Comparison of ENCODE assay signal across 32 cellular contexts in the genomic region with DNA sequence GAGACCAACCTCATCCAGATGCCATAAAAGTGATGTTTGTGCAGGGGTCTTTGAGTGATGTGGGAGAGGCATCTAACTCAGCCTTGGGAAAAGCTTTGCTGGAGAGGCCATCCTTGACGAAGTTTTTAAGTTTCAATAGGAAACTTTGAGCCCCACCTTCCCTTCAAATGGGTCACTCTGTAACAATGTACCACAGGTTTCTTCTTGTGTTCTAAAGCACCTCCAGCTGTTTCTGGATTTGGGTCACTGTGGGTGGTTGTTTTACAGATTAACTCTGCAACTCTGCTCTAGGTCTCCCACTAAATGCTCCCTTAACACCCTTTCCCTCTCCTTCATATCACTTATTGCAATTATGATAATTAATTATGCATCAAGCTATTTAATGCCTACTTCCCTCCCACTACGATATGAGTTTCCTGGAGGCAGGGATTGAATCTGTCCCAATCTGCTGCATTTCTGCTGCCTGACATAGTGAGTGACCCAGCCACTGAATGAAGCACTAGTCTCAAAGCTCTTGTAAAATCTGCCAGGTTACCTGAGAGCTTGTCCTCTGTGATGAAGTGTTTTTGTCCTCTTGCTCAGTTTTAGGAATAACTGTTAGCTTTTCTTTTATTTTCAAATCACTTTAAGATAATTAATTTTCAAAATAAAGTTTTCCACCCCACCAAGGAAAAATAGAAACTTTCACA.
"Had no signal": no experiment of that assay in that cellular context is flagged by ENCODE, and none has a peak within 500 bp of the region (broad histone marks: within the 10 kb centered on the region; RNA-seq: fewer than 3 reads in every experiment).

No MANE protein-coding gene starts in this region.

- H3K4me3 Mint-ChIP-seq: activated CD4-positive, alpha-beta memory T cell treated with anti-CD3 and anti-CD28 coated beads for 36 hours; activated CD4-positive, alpha-beta T cell treated with anti-CD3 and anti-CD28 coated beads for 36 hours; activated CD4-positive, alpha-beta T cell treated with anti-CD3 and anti-CD28 coated beads, Interleukin-2, amount 10 ng/mL, durations not matched to agents 24 days and 14 days; activated CD8-positive, alpha-beta memory T cell treated with anti-CD3 and anti-CD28 coated beads, Interleukin-2, amount 10 ng/mL, durations not matched to agents 7 days and 5 days; activated CD8-positive, alpha-beta T cell treated with anti-CD3 and anti-CD28 coated beads, Interleukin-2, amount 10 ng/mL, durations not matched to agents 7 days and 5 days; activated naive CD4-positive, alpha-beta T cell treated with anti-CD3 and anti-CD28 coated beads for 36 hours; activated naive CD4-positive, alpha-beta T cell treated with anti-CD3 and anti-CD28 coated beads, Interleukin-2, amount 50 U/mL, for 24 hours; activated naive CD8-positive, alpha-beta T cell treated with anti-CD3 and anti-CD28 coated beads for 36 hours; activated naive CD8-positive, alpha-beta T cell treated with anti-CD3 and anti-CD28 coated beads, Interleukin-2, amount 50 U/mL, for 24 hours; activated T-helper 1 cell treated with anti-CD3 and anti-CD28 coated beads, Interleukin-12 subunit alpha, Interleukin-12 subunit beta, Interleukin-2, Interleukin-4 antibody, amounts not matched to agents 30 ng/mL and 10 ng/mL and 1 ng/mL, durations not matched to agents 14 hours and 24 hours and 36 hours; endodermal cell; T-helper 17 cell; T-helper 2 cell treated with Interferon-gamma antibody and Interleukin-4, amounts not matched to agents 5 μg/mL and 100 μg/mL, for 36 hours had no signal

- H3K27ac ChIP-seq: adrenal gland, body of pancreas, WERI-Rb-1 had no signal

- H3K36me3 Mint-ChIP-seq: activated CD4-positive, alpha-beta memory T cell treated with anti-CD3 and anti-CD28 coated beads for 36 hours; activated CD8-positive, alpha-beta memory T cell treated with anti-CD3 and anti-CD28 coated beads, Interleukin-2, amount 10 ng/mL, durations not matched to agents 7 days and 5 days; activated naive CD8-positive, alpha-beta T cell treated with anti-CD3 and anti-CD28 coated beads for 36 hours had no signal

- H3K9me3 Mint-ChIP-seq: activated naive CD4-positive, alpha-beta T cell treated with anti-CD3 and anti-CD28 coated beads for 36 hours; activated naive CD4-positive, alpha-beta T cell treated with anti-CD3 and anti-CD28 coated beads, Interleukin-2, amount 50 U/mL, for 24 hours; activated naive CD8-positive, alpha-beta T cell treated with anti-CD3 and anti-CD28 coated beads for 36 hours; activated naive CD8-positive, alpha-beta T cell treated with anti-CD3 and anti-CD28 coated beads, Interleukin-2, amount 50 U/mL, for 24 hours; activated T-helper 1 cell treated with anti-CD3 and anti-CD28 coated beads, Interleukin-12 subunit alpha, Interleukin-12 subunit beta, Interleukin-2, Interleukin-4 antibody, amounts not matched to agents 30 ng/mL and 10 ng/mL and 1 ng/mL, durations not matched to agents 14 hours and 24 hours and 36 hours; activated T-helper 2 cell treated with anti-CD3 and anti-CD28 coated beads, Interferon-gamma antibody, Interleukin-2, Interleukin-4, amounts not matched to agents 10 μg/mL and 5 μg/mL and 100 μg/mL, durations not matched to agents 14 hours and 24 hours and 36 hours; T-helper 2 cell treated with Interferon-gamma antibody and Interleukin-4, amounts not matched to agents 5 μg/mL and 100 μg/mL, for 36 hours had no signal

- H3K36me3 ChIP-seq: adrenal gland, WERI-Rb-1 had no signal

- DNase-seq: activated CD4-positive, alpha-beta memory T cell treated with anti-CD3 and anti-CD28 coated beads for 36 hours; activated CD4-positive, alpha-beta T cell treated with anti-CD3 and anti-CD28 coated beads for 36 hours; activated CD4-positive, alpha-beta T cell treated with anti-CD3 and anti-CD28 coated beads, Interleukin-2, amount 10 ng/mL, durations not matched to agents 24 days and 14 days; activated CD4-positive, CD25-positive, alpha-beta regulatory T cell; activated CD4-positive, CD25-positive, alpha-beta regulatory T cell treated with anti-CD3 and anti-CD28 coated beads, Interleukin-2, amount 50 U/mL, for 72 hours; activated CD8-positive, alpha-beta memory T cell treated with anti-CD3 and anti-CD28 coated beads, Interleukin-2, amount 10 ng/mL, durations not matched to agents 7 days and 5 days; activated CD8-positive, alpha-beta memory T cell treated with anti-CD3 and anti-CD28 coated beads, Interleukin-2, amount 50 U/mL, for 4 hours; activated CD8-positive, alpha-beta T cell treated with anti-CD3 and anti-CD28 coated beads, Interleukin-2, amount 10 ng/mL, durations not matched to agents 7 days and 5 days; activated effector memory CD4-positive, alpha-beta T cell treated with anti-CD3 and anti-CD28 coated beads, Interleukin-2, amount 50 U/mL, for 16 hours; activated naive CD4-positive, alpha-beta T cell treated with anti-CD3 and anti-CD28 coated beads for 36 hours; activated naive CD8-positive, alpha-beta T cell treated with anti-CD3 and anti-CD28 coated beads for 36 hours; activated naive CD8-positive, alpha-beta T cell treated with anti-CD3 and anti-CD28 coated beads, Interleukin-2, amount 50 U/mL, for 24 hours; activated T-cell treated with anti-CD3 and anti-CD28 coated beads, Interleukin-2, amount 50 U/mL, for 1 hour; activated T-cell treated with anti-CD3 and anti-CD28 coated beads, Interleukin-2, amount 50 U/mL, for 48 hours; adrenal gland; amygdala; aorta; body of pancreas; caudate nucleus; effector CD8-positive, alpha-beta T cell; endodermal cell; foreskin fibroblast; head of caudate nucleus; T-helper 1 cell; T-helper 17 cell; T1000; WERI-Rb-1 had no signal

- H3K27me3 ChIP-seq: adrenal gland, body of pancreas had no signal

- H3K4me3 ChIP-seq: adrenal gland, body of pancreas had no signal

- H3K4me1 ChIP-seq: adrenal gland, body of pancreas had no signal

- ATAC-seq: activated CD4-positive, alpha-beta T cell treated with anti-CD3 and anti-CD28 coated beads for 36 hours; activated CD8-positive, alpha-beta memory T cell treated with anti-CD3 and anti-CD28 coated beads, Interleukin-2, amount 10 ng/mL, durations not matched to agents 7 days and 5 days; activated CD8-positive, alpha-beta T cell treated with anti-CD3 and anti-CD28 coated beads, Interleukin-2, amount 10 ng/mL, durations not matched to agents 7 days and 5 days; activated naive CD8-positive, alpha-beta T cell treated with anti-CD3 and anti-CD28 coated beads, Interleukin-2, amount 50 U/mL, for 24 hours; body of pancreas; esophagus mucosa; T-helper 17 cell had no signal

- H3K9me3 ChIP-seq: adrenal gland, body of pancreas had no signal

- H3K4me1 Mint-ChIP-seq: activated CD4-positive, alpha-beta T cell treated with anti-CD3 and anti-CD28 coated beads for 36 hours; activated CD4-positive, alpha-beta T cell treated with anti-CD3 and anti-CD28 coated beads, Interleukin-2, amount 10 ng/mL, durations not matched to agents 24 days and 14 days; activated CD8-positive, alpha-beta memory T cell treated with anti-CD3 and anti-CD28 coated beads, Interleukin-2, amount 10 ng/mL, durations not matched to agents 7 days and 5 days; activated naive CD4-positive, alpha-beta T cell treated with anti-CD3 and anti-CD28 coated beads, Interleukin-2, amount 50 U/mL, for 24 hours; activated naive CD8-positive, alpha-beta T cell treated with anti-CD3 and anti-CD28 coated beads for 36 hours; activated naive CD8-positive, alpha-beta T cell treated with anti-CD3 and anti-CD28 coated beads, Interleukin-2, amount 50 U/mL, for 24 hours; T-helper 17 cell had no signal

- H3K27ac Mint-ChIP-seq: activated CD4-positive, alpha-beta memory T cell treated with anti-CD3 and anti-CD28 coated beads for 36 hours; activated CD4-positive, alpha-beta T cell treated with anti-CD3 and anti-CD28 coated beads for 36 hours; activated CD4-positive, alpha-beta T cell treated with anti-CD3 and anti-CD28 coated beads, Interleukin-2, amount 10 ng/mL, durations not matched to agents 24 days and 14 days; activated CD8-positive, alpha-beta memory T cell treated with anti-CD3 and anti-CD28 coated beads, Interleukin-2, amount 10 ng/mL, durations not matched to agents 7 days and 5 days; activated CD8-positive, alpha-beta T cell treated with anti-CD3 and anti-CD28 coated beads, Interleukin-2, amount 10 ng/mL, durations not matched to agents 7 days and 5 days; activated naive CD4-positive, alpha-beta T cell treated with anti-CD3 and anti-CD28 coated beads for 36 hours; activated naive CD4-positive, alpha-beta T cell treated with anti-CD3 and anti-CD28 coated beads, Interleukin-2, amount 50 U/mL, for 24 hours; activated naive CD8-positive, alpha-beta T cell treated with anti-CD3 and anti-CD28 coated beads for 36 hours; activated naive CD8-positive, alpha-beta T cell treated with anti-CD3 and anti-CD28 coated beads, Interleukin-2, amount 50 U/mL, for 24 hours; activated T-helper 1 cell treated with anti-CD3 and anti-CD28 coated beads, Interleukin-12 subunit alpha, Interleukin-12 subunit beta, Interleukin-2, Interleukin-4 antibody, amounts not matched to agents 30 ng/mL and 10 ng/mL and 1 ng/mL, durations not matched to agents 14 hours and 24 hours and 36 hours; activated T-helper 2 cell treated with anti-CD3 and anti-CD28 coated beads, Interferon-gamma antibody, Interleukin-2, Interleukin-4, amounts not matched to agents 10 μg/mL and 5 μg/mL and 100 μg/mL, durations not matched to agents 14 hours and 24 hours and 36 hours; endodermal cell; T-helper 17 cell; T-helper 2 cell treated with Interferon-gamma antibody and Interleukin-4, amounts not matched to agents 5 μg/mL and 100 μg/mL, for 36 hours had no signal
